Comparison of ENCODE assay signal across 18 cellular contexts in the genomic region with DNA sequence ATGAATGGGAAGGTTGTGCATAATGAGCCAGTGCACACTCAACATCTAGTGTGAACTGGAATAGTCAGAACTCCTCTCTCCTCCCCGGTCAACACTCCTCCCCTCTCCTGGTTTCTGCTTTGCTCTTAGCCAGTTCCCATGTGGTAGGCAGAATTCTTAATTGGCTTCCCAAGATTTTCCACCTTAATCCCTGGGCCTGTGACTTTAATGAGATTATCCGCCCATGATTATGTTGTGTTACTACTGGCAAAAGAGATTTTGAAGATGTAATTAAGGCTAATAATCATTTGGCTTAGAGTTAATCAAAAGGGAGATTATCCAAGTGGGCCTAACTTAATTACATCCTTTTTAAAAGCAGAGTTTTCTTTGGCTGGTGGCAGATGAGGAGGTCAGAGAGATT. TPM values are rescaled to one million over a fixed set of nuclear protein-coding genes. Genes with fewer than 3 reads are reported as not detected.
A peak's percentile ranks its signal among the peaks of the same experiment; 100 is the strongest.
DNase-seq lines count a peak whose midpoint lies in the region; ATAC-seq lines count a peak whose summit lies in the region.
"Had no signal": no experiment of that assay in that cellular context is flagged by ENCODE, and none has a peak within 500 bp of the region (broad histone marks: within the 10 kb centered on the region; RNA-seq: fewer than 3 reads in every experiment).

No MANE protein-coding gene starts in this region.

- H3K27ac ChIP-seq in neuronal stem cell (replicated peaks; ENCODE audit: low read length): no peak overlapping the region
- H3K27ac ChIP-seq: BLaER1 had no signal

- no peaks in the 10 kb centered on the region for H3K27me3 Mint-ChIP-seq in activated CD4-positive, alpha-beta T cell treated with anti-CD3 and anti-CD28 coated beads for 36 hours
- H3K27me3 Mint-ChIP-seq in activated naive CD8-positive, alpha-beta T cell treated with anti-CD3 and anti-CD28 coated beads for 36 hours: peaks cover 5% of the 10 kb centered on the region

- no peaks in the 10 kb centered on the region for H3K9me3 Mint-ChIP-seq in activated CD4-positive, alpha-beta T cell treated with anti-CD3 and anti-CD28 coated beads for 36 hours (ENCODE audit: low read depth)
- no peaks in the 10 kb centered on the region for H3K9me3 Mint-ChIP-seq in activated naive CD8-positive, alpha-beta T cell treated with anti-CD3 and anti-CD28 coated beads for 36 hours
- H3K9me3 Mint-ChIP-seq: CD14-positive monocyte; CD4-positive, alpha-beta memory T cell had no signal

- no peak overlapping the region for H3K18ac ChIP-seq in neuronal stem cell (ENCODE audit: low read length)

- H3K4me3 Mint-ChIP-seq in activated CD4-positive, alpha-beta T cell treated with anti-CD3 and anti-CD28 coated beads for 36 hours: no peak overlapping the region
- H3K4me3 Mint-ChIP-seq in activated naive CD8-positive, alpha-beta T cell treated with anti-CD3 and anti-CD28 coated beads for 36 hours: no peak overlapping the region
- H3K4me3 Mint-ChIP-seq: CD14-positive monocyte; CD4-positive, alpha-beta memory T cell; GM23338 had no signal

- WGBS in neuronal stem cell (ENCODE audit: extremely low coverage in 2 of 2, insufficient read length in 2 of 2, insufficient replicate concordance in 1 of 2), 2 donors: no CpG with 5 or more reads among the region's 2 CpGs

- intact Hi-C loops in activated CD4-positive, alpha-beta T cell treated with anti-CD3 and anti-CD28 coated beads for 36 hours (cut with DNase I, micrococcal nuclease): no loop called here

- H2BK12ac ChIP-seq in neuronal stem cell (ENCODE audit: low read length): no peak overlapping the region

- no peak overlapping the region for H3K9ac ChIP-seq in neuronal stem cell (ENCODE audit: low read depth, low read length, poor library complexity)
- H3K9ac ChIP-seq: BLaER1 had no signal

- no peaks in the 10 kb centered on the region for H3K36me3 Mint-ChIP-seq in activated CD4-positive, alpha-beta T cell treated with anti-CD3 and anti-CD28 coated beads for 36 hours (ENCODE audit: low read depth)
- no peaks in the 10 kb centered on the region for H3K36me3 Mint-ChIP-seq in activated naive CD8-positive, alpha-beta T cell treated with anti-CD3 and anti-CD28 coated beads for 36 hours
- H3K36me3 Mint-ChIP-seq: CD14-positive monocyte; CD4-positive, alpha-beta memory T cell had no signal

- no peak overlapping the region for H3K4ac ChIP-seq in neuronal stem cell (ENCODE audit: low read length)

- CTCF ChIA-PET in activated CD4-positive, alpha-beta T cell treated with anti-CD3 and anti-CD28 coated beads for 36 hours (lab: Charles Lee): no interaction called here

- H2BK5ac ChIP-seq in neuronal stem cell (ENCODE audit: low read length): no peak overlapping the region

- H3K4me1 ChIP-seq in neuronal stem cell (ENCODE audit: control insufficient read depth in 2 of 2, insufficient read depth in 1 of 2, low read depth in 1 of 2, low read length in 2 of 2): peaks cover 0 to 4% of the 10 kb centered on the region in 2 donors
- H3K4me1 ChIP-seq: BLaER1 had no signal

- H3K27ac Mint-ChIP-seq in activated CD4-positive, alpha-beta T cell treated with anti-CD3 and anti-CD28 coated beads for 36 hours: no peak overlapping the region
- no peak overlapping the region for H3K27ac Mint-ChIP-seq in activated naive CD8-positive, alpha-beta T cell treated with anti-CD3 and anti-CD28 coated beads for 36 hours
- H3K27ac Mint-ChIP-seq: CD14-positive monocyte; CD4-positive, alpha-beta memory T cell; GM23338 had no signal

- no peaks in the 10 kb centered on the region for H3K79me1 ChIP-seq in neuronal stem cell (ENCODE audit: low read depth, low read length)

- H2AFZ ChIP-seq in neuronal stem cell (ENCODE audit: low read length): no peak overlapping the region
- H2AFZ ChIP-seq: GM23338 had no signal

- H3K27me3 ChIP-seq in neuronal stem cell (ENCODE audit: control insufficient read depth in 3 of 3, insufficient read depth in 3 of 3, low read depth in 1 of 3, low read length in 3 of 3): peaks cover 0 to 39% (median under 1%) of the 10 kb centered on the region in 3 experiments
- H3K27me3 ChIP-seq: BLaER1 had no signal

- no peak overlapping the region for H3K14ac ChIP-seq in neuronal stem cell (ENCODE audit: low read length)

- H3K4me2 ChIP-seq in neuronal stem cell (ENCODE audit: insufficient read depth, low read length, poor library complexity, severe bottlenecking): no peak overlapping the region
- H3K4me2 ChIP-seq: BLaER1, GM23338 had no signal

- no peak overlapping the region for H3K23ac ChIP-seq in neuronal stem cell (ENCODE audit: low read depth, low read length, poor library complexity)

- H2AK5ac ChIP-seq in neuronal stem cell (ENCODE audit: low read depth, low read length): no peak overlapping the region

- H2BK15ac ChIP-seq in neuronal stem cell (ENCODE audit: low read length): no peak overlapping the region

- H2BK120ac ChIP-seq in neuronal stem cell (ENCODE audit: low read depth, low read length): no peak overlapping the region

- ATAC-seq in activated CD4-positive, alpha-beta T cell treated with anti-CD3 and anti-CD28 coated beads for 36 hours: no peak
- ATAC-seq in GM18867 (IDR thresholded peaks at IDR 0.05; ENCODE audit: unreplicated experiment): no peak
- ATAC-seq: GM23338 had no signal

- DNase-seq in D341Med (ENCODE audit: low spot score) (peak; percentile 60), NCI-H524 (lab: John Stamatoyannopoulos, UW) (peak; percentile 76 to 87), SK-N-DZ (ENCODE audit: low spot score) (peak; percentile 21), neuronal stem cell (ENCODE audit: low spot score) (peak; percentile 9)
- DNase-seq in stimulated activated CD4-positive, alpha-beta T cell treated with anti-CD3 and anti-CD28 coated beads, Interleukin-2, amount 100 ng/mL, for 48 hours: no peak
- no peak for DNase-seq in activated CD4-positive, alpha-beta T cell treated with anti-CD3 and anti-CD28 coated beads for 36 hours
- DNase-seq in activated naive CD8-positive, alpha-beta T cell treated with anti-CD3 and anti-CD28 coated beads for 36 hours: no peak
- DNase-seq: 8988T; CD4-positive, alpha-beta memory T cell; DMS 273 treated with DMSO at 0.1 percent for 48 hours; DMS53; DND-41; EL; HCEC 1CT had no signal

- H3K4me1 Mint-ChIP-seq in activated CD4-positive, alpha-beta T cell treated with anti-CD3 and anti-CD28 coated beads for 36 hours: no peaks in the 10 kb centered on the region
- H3K4me1 Mint-ChIP-seq in activated naive CD8-positive, alpha-beta T cell treated with anti-CD3 and anti-CD28 coated beads for 36 hours: peaks cover 3% of the 10 kb centered on the region
- H3K4me1 Mint-ChIP-seq: CD14-positive monocyte; CD4-positive, alpha-beta memory T cell; GM23338 had no signal

- H4K8ac ChIP-seq in neuronal stem cell (ENCODE audit: low read depth, low read length): no peak overlapping the region

- no peak overlapping the region for H3K4me3 ChIP-seq in neuronal stem cell (ENCODE audit: low read length in 2 of 2)
- H3K4me3 ChIP-seq: BLaER1, GM23338 had no signal

- no peak overlapping the region for H4K91ac ChIP-seq in neuronal stem cell (ENCODE audit: low read depth, low read length, poor library complexity)

- POLR2A ChIA-PET in activated CD4-positive, alpha-beta T cell treated with anti-CD3 and anti-CD28 coated beads for 36 hours (lab: Charles Lee): no interaction called here

- peaks cover 2 to 7% of the 10 kb centered on the region in 2 donors for H3K9me3 ChIP-seq in neuronal stem cell (replicated peaks in 1 of 2; ENCODE audit: control insufficient read depth in 2 of 2, insufficient read depth in 1 of 2, low read depth in 1 of 2, low read length in 2 of 2)
- H3K9me3 ChIP-seq: BLaER1 had no signal

- H3K36me3 ChIP-seq in neuronal stem cell (replicated peaks in 1 of 2; ENCODE audit: control insufficient read depth in 2 of 2, insufficient read depth in 2 of 2, low read length in 2 of 2): no peaks in the 10 kb centered on the region
- H3K36me3 ChIP-seq: BLaER1 had no signal

RNA-seq across cellular contexts. Expression of a gene that starts 34.2 kb away (rescaled TPM):
- 26.9 and 34.6 TPM in 2 replicates for polyA plus RNA-seq in SK-N-DZ (2014; cell fraction: cytosol; rRNA removed)
- polyA plus RNA-seq in SK-N-DZ (2014; cell fraction: nucleus; rRNA removed): 130 and 158 TPM in 2 replicates
- polyA plus RNA-seq in neuronal stem cell (2013, experiment 1 of 2): 29.5 TPM
- polyA plus RNA-seq in neuronal stem cell (2013, experiment 2 of 2): 28.3 TPM
- 10 to 100 TPM; 30.0 to 38.2 TPM for total RNA-seq in activated CD4-positive, alpha-beta T cell treated with anti-CD3 and anti-CD28 coated beads for 36 hours
- total RNA-seq in activated naive CD8-positive, alpha-beta T cell treated with anti-CD3 and anti-CD28 coated beads for 36 hours: 10 to 100 TPM; 34.3 to 35.2 TPM

Comparison
In these comparisons a context has a peak if more than half of its experiments do, and no peak if none do; other contexts are left out.
1. DNase-seq: peak in D341Med (single experiment), NCI-H524 (2 of 2), SK-N-DZ (single experiment) and neuronal stem cell (single experiment); none in stimulated activated CD4-positive, alpha-beta T cell treated with anti-CD3 and anti-CD28 coated beads, Interleukin-2, amount 100 ng/mL, for 48 hours (0 of 2), activated CD4-positive, alpha-beta T cell treated with anti-CD3 and anti-CD28 coated beads for 36 hours (single experiment) and activated naive CD8-positive, alpha-beta T cell treated with anti-CD3 and anti-CD28 coated beads for 36 hours (single experiment).